In genomic region chr6:151624071-151624470, GRCh38 we compare ENCODE assay signal across 8 cellular contexts.
"Had no signal": no experiment of that assay in that cellular context is flagged by ENCODE, and none has a peak within 500 bp of the region (broad histone marks: within the 10 kb centered on the region; RNA-seq: fewer than 3 reads in every experiment).

No MANE protein-coding gene starts in this region.

- ATAC-seq: GM12878 had no signal

- H3K4me3 ChIP-seq: GM12878 had no signal

- DNase-seq: GDM1, GF-D8 had no signal

- FAIRE-seq: G401.6, GM12878, GM12891, GM12892, GM18507, GM19239 had no signal
